1 cellular context compared by ENCODE assay signal in genomic region chr7:149196151-149196704, GRCh38.
TF ChIP-seq lines count a peak whose summit lies in the region.

No MANE protein-coding gene starts in this region.

TF ChIP-seq in GM12878, 131 proteins besides CTCF, POLR2A, EP300 and RAD21:
- TF ChIP-seq RUNX3 (IDR thresholded peaks at IDR 0.05; ENCODE audit: low read length), result peak; percentile 38
- TF ChIP-seq TCF12 (IDR thresholded peaks at IDR 0.05; ENCODE audit: low read depth, low read length), result no peak
TF ChIP-seq in GM12878: peak in this region for 1.
